8 cellular contexts compared by ENCODE assay signal in the genomic region with DNA sequence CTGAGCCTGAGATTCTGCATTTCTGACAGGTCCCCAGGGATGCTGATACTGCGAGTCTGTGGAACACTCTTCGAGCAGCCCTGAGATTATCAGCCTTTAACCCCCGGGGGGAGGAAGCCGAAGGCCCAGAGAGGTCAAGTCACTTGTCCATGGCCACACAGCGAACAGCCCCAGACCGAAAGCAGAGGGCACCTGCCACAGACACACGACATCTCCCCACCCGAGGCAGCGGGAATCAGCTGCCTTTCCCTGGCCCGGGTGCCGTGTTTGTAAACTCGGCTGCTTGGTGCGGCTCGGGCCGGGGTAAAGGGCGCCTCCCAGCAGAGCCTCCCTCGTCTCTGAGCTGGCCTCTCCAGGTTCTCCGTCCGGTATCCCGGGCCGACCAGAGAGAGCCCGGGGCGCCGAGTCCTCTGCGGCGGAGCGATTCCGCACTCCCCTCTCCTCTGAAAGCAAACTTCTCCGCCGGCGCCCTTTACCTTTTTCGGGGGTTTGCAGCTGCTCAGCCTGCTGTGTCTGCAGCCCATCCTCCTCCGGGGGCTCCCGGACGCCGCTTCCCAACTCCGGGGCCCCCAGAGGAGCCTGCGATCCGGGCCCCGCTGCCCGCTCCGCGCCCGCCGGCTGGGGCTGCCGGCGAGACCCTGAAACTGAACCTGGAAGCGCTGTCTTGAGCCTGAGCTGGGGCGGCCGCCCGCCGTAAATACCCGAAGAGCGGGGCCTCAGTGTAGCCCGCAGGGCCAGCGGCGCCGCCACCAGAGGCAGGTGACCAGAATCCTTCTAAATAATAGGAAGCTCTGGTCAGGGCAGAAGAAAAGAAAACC. TPM values are rescaled to one million over a fixed set of nuclear protein-coding genes. Genes with fewer than 3 reads are reported as not detected.
DNase-seq lines count a peak whose midpoint lies in the region; ATAC-seq, FAIRE-seq and TF ChIP-seq lines count a peak whose summit lies in the region.

A gene with protein sequence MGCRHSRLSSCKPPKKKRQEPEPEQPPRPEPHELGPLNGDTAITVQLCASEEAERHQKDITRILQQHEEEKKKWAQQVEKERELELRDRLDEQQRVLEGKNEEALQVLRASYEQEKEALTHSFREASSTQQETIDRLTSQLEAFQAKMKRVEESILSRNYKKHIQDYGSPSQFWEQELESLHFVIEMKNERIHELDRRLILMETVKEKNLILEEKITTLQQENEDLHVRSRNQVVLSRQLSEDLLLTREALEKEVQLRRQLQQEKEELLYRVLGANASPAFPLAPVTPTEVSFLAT (minus strand): TSS at position 646 of the 818 bp plus-strand sequence. CDS start 122 bp downstream, at position 524.

- peak within 1 kb of the TSS; percentile 89 for H3K4me2 ChIP-seq in osteoblast (ENCODE audit: insufficient read depth, low read length)

- no peak for TF ChIP-seq CTCF in osteoblast (IDR thresholded peaks at IDR 0.05; ENCODE audit: extremely low read depth, low read depth, low read length)

- no peaks in the 10 kb centered on the region for H4K20me1 ChIP-seq in osteoblast (ENCODE audit: insufficient read depth, low read length)

- H2AFZ ChIP-seq in osteoblast (ENCODE audit: low read length), result peak within 1 kb of the TSS; percentile 69

- H3K79me2 ChIP-seq in osteoblast (ENCODE audit: insufficient read depth, low read length), result no peaks in the 10 kb centered on the region

- H3K27ac Mint-ChIP-seq in activated naive CD4-positive, alpha-beta T cell treated with anti-CD3 and anti-CD28 coated beads, Interleukin-2, amount 50 U/mL, for 24 hours, result peak within 1 kb of the TSS; percentile 94

- H3K36me3 Mint-ChIP-seq in activated naive CD4-positive, alpha-beta T cell treated with anti-CD3 and anti-CD28 coated beads, Interleukin-2, amount 50 U/mL, for 24 hours, result no peaks in the 10 kb centered on the region

- H3K4me3 Mint-ChIP-seq in activated naive CD4-positive, alpha-beta T cell treated with anti-CD3 and anti-CD28 coated beads, Interleukin-2, amount 50 U/mL, for 24 hours, result peak within 1 kb of the TSS; percentile 91

- peak; percentile 72 for ATAC-seq in GM21390 (IDR thresholded peaks at IDR 0.05; ENCODE audit: unreplicated experiment)
- peak; percentile 93 for ATAC-seq in Right ventricle myocardium inferior

- peaks cover 56% of the 10 kb centered on the region for H3K4me1 Mint-ChIP-seq in activated naive CD4-positive, alpha-beta T cell treated with anti-CD3 and anti-CD28 coated beads, Interleukin-2, amount 50 U/mL, for 24 hours

- H3K27me3 ChIP-seq in osteoblast (ENCODE audit: insufficient read depth, low read length), result no peaks in the 10 kb centered on the region

- H3K36me3 ChIP-seq in osteoblast (ENCODE audit: insufficient read depth, low read length), result no peaks in the 10 kb centered on the region

- peak within 1 kb of the TSS; percentile 79 for H3K4me3 ChIP-seq in osteoblast (ENCODE audit: insufficient read depth, low read length)

- H3K27ac ChIP-seq in osteoblast (ENCODE audit: low read depth, low read length), result no peak within 1 kb of the TSS

- DNase-seq in EL (peak; percentile 67), HTR-8/SVneo (ENCODE audit: insufficient read length, low spot score) (peak; percentile 79), SHP77 (lab: John Stamatoyannopoulos, UW) (peak; percentile 25 to 46), Right ventricle myocardium inferior (ENCODE audit: missing footprints) (peak; percentile 90), osteoblast (ENCODE audit: insufficient read length, low spot score, missing footprints) (peak; percentile 96), NCI-H128 (lab: John Stamatoyannopoulos, UW; ENCODE audit: unreplicated experiment) (no peak)

- intact Hi-C loops in Right ventricle myocardium inferior (cut with DNase I), result loop anchor here (2.0 to 5.0 kb wide), 2 partner anchors 15 to 66 kb away; a partner anchor contains a TSS

- H3K9me3 ChIP-seq in osteoblast (ENCODE audit: low read depth, low read length), result no peaks in the 10 kb centered on the region

- H3K27me3 Mint-ChIP-seq in activated naive CD4-positive, alpha-beta T cell treated with anti-CD3 and anti-CD28 coated beads, Interleukin-2, amount 50 U/mL, for 24 hours, result no peaks in the 10 kb centered on the region

- peaks cover 6% of the 10 kb centered on the region for H3K4me1 ChIP-seq in osteoblast (ENCODE audit: insufficient read depth, low read length)

- no peaks in the 10 kb centered on the region for H3K9me3 Mint-ChIP-seq in activated naive CD4-positive, alpha-beta T cell treated with anti-CD3 and anti-CD28 coated beads, Interleukin-2, amount 50 U/mL, for 24 hours

- FAIRE-seq in HTR-8/SVneo (lab: Jason Lieb, UNC), result no peak

RNA-seq across cellular contexts. Expression of the gene that starts here (rescaled TPM):
- 181 TPM for total RNA-seq in Right ventricle myocardium inferior
- total RNA-seq in osteoblast, result 10.5 and 10.9 TPM in 2 replicates

Comparison
In these comparisons a context has a peak if more than half of its experiments do, and no peak if none do; other contexts are left out.
1. RNA of the gene that starts here (total RNA-seq): 181 TPM in Right ventricle myocardium inferior (single experiment); 10.5 to 10.9 TPM in osteoblast; every median in the first group is over 10 times any median in the second.